ENCODE assay signal across 8 cellular contexts in genomic region chr17:3893003-3893719, GRCh38. TPM values are rescaled to one million over a fixed set of nuclear protein-coding genes. Genes with fewer than 3 reads are reported as not detected.
DNase-seq lines count a peak whose midpoint lies in the region; ATAC-seq and TF ChIP-seq lines count a peak whose summit lies in the region.

Gene CAMKK1, minus strand, starts transcription at chr17:3893053. Its CDS starts 7,366 bp downstream, at chr17:3885687.

- peak within 1 kb of the TSS; percentile 79 for H2AFZ ChIP-seq in neural progenitor cell (replicated peaks)

- H3K4me2 ChIP-seq in DOHH2 (ENCODE audit: low read length): peak within 1 kb of the TSS; percentile 97
- H3K4me2 ChIP-seq in neural progenitor cell: peak within 1 kb of the TSS; percentile 98

- ATAC-seq in GM21717 (IDR thresholded peaks at IDR 0.05; ENCODE audit: unreplicated experiment) (peak; percentile 69), foreskin keratinocyte (peak; percentile 63)

- peaks cover 9% of the 10 kb centered on the region for H3K27me3 Mint-ChIP-seq in neural progenitor cell (ENCODE audit: insufficient read depth, low read depth)

- no peaks in the 10 kb centered on the region for H3K9me2 ChIP-seq in DOHH2 (replicated peaks; ENCODE audit: control insufficient read depth, low read length)

- peak within 1 kb of the TSS; percentile 87 for H3K4me3 Mint-ChIP-seq in neural progenitor cell

- in situ Hi-C loops in KBM-7 (cut with MboI; ENCODE audit: low pct_unique_long_range_greater_than_20kb, low sequenced_read_pairs): no loop called here

- peak; percentile 50 for TF ChIP-seq POLR2A in Raji (IDR thresholded peaks at IDR 0.05; ENCODE audit: insufficient read depth, low read depth, low read length)

- H3K9me3 ChIP-seq in DOHH2 (ENCODE audit: control insufficient read depth, insufficient read depth, low read length) (no peaks in the 10 kb centered on the region), neural progenitor cell (ENCODE audit: low read depth) (no peaks in the 10 kb centered on the region), stomach smooth muscle (ENCODE audit: control insufficient read depth in 2 of 2, low read length in 2 of 2) (no peaks in the 10 kb centered on the region)

- peak within 1 kb of the TSS; percentile 47 for H3K9ac ChIP-seq in neural progenitor cell
- peak within 1 kb of the TSS; percentile 69 to 78 for H3K9ac ChIP-seq in stomach smooth muscle (ENCODE audit: low read length in 2 of 2)

- H4K20me1 ChIP-seq in DOHH2 (ENCODE audit: control insufficient read depth, insufficient read depth, low read depth, low read length) (0 out of 2 replicates have a peak, but pooled peaks cover 3% of the 10 kb centered on the region), neural progenitor cell (ENCODE audit: low read depth) (peaks cover 20% of the 10 kb centered on the region)

- H3K27ac ChIP-seq in DOHH2 (ENCODE audit: low read depth, low read length) (no peak within 1 kb of the TSS; the same call in 1 of the 2 replicates), foreskin keratinocyte (no peak within 1 kb of the TSS), neural progenitor cell (no peak within 1 kb of the TSS), stomach smooth muscle (ENCODE audit: low read length) (peak within 1 kb of the TSS; percentile 94)

- peaks cover 38% of the 10 kb centered on the region for H3K4me1 Mint-ChIP-seq in neural progenitor cell

- H3K79me2 ChIP-seq in DOHH2 (ENCODE audit: control insufficient read depth, low read length) (no peaks in the 10 kb centered on the region), neural progenitor cell (ENCODE audit: low read depth) (no peaks in the 10 kb centered on the region)

- H3K36me3 ChIP-seq in DOHH2 (ENCODE audit: control insufficient read depth, low read length): no peaks in the 10 kb centered on the region
- H3K36me3 ChIP-seq in neural progenitor cell: no peaks in the 10 kb centered on the region
- no peaks in the 10 kb centered on the region for H3K36me3 ChIP-seq in stomach smooth muscle (ENCODE audit: control insufficient read depth in 2 of 2, insufficient read depth in 2 of 2, low read length in 2 of 2)

- H3K4me3 ChIP-seq in DOHH2 (ENCODE audit: low read length) (peak within 1 kb of the TSS; percentile 80), neural progenitor cell (peak within 1 kb of the TSS; percentile 91), stomach smooth muscle (ENCODE audit: low read length in 2 of 2) (peak within 1 kb of the TSS; percentile 67 to 75)

- H3K4me1 ChIP-seq in DOHH2 (ENCODE audit: control insufficient read depth, low read length) (peaks cover 61% of the 10 kb centered on the region), foreskin keratinocyte (peaks cover 11% of the 10 kb centered on the region), neural progenitor cell (peaks cover 18% of the 10 kb centered on the region), stomach smooth muscle (ENCODE audit: control insufficient read depth, insufficient read depth, low read length) (peaks cover 61% of the 10 kb centered on the region)

- peak within 1 kb of the TSS; percentile 59 for H3K27ac Mint-ChIP-seq in neural progenitor cell

- TF ChIP-seq CTCF in DOHH2 (IDR thresholded peaks at IDR 0.05; ENCODE audit: low read depth, low read length, poor library complexity, severe bottlenecking) (no peak), foreskin keratinocyte (conservative IDR thresholded peaks at IDR 0.05) (peak; percentile 20), neural progenitor cell (IDR thresholded peaks at IDR 0.05) (peak; percentile 12)

- H3K36me3 Mint-ChIP-seq in neural progenitor cell: no peaks in the 10 kb centered on the region

- H3F3A ChIP-seq in DOHH2 (ENCODE audit: control insufficient read depth, insufficient read depth) (peaks cover 13% of the 10 kb centered on the region), neural progenitor cell (ENCODE audit: low read depth) (peaks cover 9% of the 10 kb centered on the region)

- no peaks in the 10 kb centered on the region for H3K9me3 Mint-ChIP-seq in neural progenitor cell

- H3K27me3 ChIP-seq in DOHH2 (ENCODE audit: control insufficient read depth, low read length) (peaks cover 12% of the 10 kb centered on the region), foreskin keratinocyte (peaks cover 3% of the 10 kb centered on the region), neural progenitor cell (peaks cover 14% of the 10 kb centered on the region), stomach smooth muscle (ENCODE audit: control insufficient read depth in 1 of 2, insufficient read depth in 2 of 2, low read length in 2 of 2) (no peaks in the 10 kb centered on the region)

- peak; percentile 83 for DNase-seq in KBM-7
- DNase-seq in activated effector memory CD4-positive, alpha-beta T cell treated with anti-CD3 and anti-CD28 coated beads, Interleukin-2, amount 50 U/mL, for 16 hours: peak; percentile 96
- peak in 1 of 2 donors; percentile 48 for DNase-seq in foreskin keratinocyte
- peak; percentile 95 for DNase-seq in neural progenitor cell (ENCODE audit: low spot score)

RNA-seq across cellular contexts. Expression of gene CAMKK1, which starts in this region (rescaled TPM):
- 2.3 and 2.4 TPM in 2 replicates for total RNA-seq in foreskin keratinocyte
- polyA plus RNA-seq in foreskin keratinocyte: 1.6 and 1.8 TPM in 2 replicates
- 2.9 and 6.4 TPM in 2 replicates for total RNA-seq in neural progenitor cell (ENCODE audit: low replicate concordance)
